In the genomic region with DNA sequence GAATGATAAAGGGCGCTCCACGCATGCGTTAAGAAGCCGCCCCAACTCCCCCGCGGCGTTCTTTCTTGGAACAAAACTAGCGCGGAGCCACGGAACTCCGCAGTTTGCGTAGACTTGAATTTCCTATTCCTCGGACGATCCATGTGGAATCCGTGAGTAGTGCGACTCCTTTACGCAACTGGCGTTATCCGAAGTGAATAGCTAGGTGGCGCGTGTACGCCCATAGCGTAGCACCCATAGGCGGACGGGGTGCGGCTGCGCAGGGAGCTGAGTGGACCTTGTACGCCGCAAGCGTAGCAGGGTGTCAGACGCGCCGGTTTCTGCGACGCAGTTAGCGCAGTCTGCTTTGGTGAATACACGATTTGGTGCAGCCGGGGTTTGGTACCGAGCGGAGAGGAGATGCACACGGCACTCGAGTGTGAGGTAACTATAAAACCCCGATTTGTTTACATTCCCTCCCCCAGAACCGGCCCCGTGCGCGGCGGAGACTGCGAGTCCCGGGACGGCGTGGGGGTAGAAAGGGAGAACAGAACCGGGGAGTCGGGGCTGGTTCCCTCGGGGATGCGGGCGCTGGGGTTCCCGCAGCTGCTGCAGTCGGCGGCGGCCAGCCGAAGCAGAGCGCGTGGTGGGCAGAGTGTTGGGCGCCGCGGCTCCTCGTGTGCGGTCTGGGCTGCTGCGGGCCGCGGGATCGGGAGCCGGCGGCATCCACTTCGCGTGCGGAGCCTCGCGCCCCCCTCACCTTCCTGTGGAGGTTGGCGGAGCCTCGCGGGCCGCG, we compare ENCODE assay signal across 8 cellular contexts. TPM values are rescaled to one million over a fixed set of nuclear protein-coding genes. Genes with fewer than 3 reads are reported as not detected.
A peak's percentile ranks its signal among the peaks of the same experiment; 100 is the strongest.
DNase-seq lines count a peak whose midpoint lies in the region; ATAC-seq, FAIRE-seq and TF ChIP-seq lines count a peak whose summit lies in the region.

A gene with protein sequence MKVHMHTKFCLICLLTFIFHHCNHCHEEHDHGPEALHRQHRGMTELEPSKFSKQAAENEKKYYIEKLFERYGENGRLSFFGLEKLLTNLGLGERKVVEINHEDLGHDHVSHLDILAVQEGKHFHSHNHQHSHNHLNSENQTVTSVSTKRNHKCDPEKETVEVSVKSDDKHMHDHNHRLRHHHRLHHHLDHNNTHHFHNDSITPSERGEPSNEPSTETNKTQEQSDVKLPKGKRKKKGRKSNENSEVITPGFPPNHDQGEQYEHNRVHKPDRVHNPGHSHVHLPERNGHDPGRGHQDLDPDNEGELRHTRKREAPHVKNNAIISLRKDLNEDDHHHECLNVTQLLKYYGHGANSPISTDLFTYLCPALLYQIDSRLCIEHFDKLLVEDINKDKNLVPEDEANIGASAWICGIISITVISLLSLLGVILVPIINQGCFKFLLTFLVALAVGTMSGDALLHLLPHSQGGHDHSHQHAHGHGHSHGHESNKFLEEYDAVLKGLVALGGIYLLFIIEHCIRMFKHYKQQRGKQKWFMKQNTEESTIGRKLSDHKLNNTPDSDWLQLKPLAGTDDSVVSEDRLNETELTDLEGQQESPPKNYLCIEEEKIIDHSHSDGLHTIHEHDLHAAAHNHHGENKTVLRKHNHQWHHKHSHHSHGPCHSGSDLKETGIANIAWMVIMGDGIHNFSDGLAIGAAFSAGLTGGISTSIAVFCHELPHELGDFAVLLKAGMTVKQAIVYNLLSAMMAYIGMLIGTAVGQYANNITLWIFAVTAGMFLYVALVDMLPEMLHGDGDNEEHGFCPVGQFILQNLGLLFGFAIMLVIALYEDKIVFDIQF (plus strand): TSS at position 368 of the 775 bp plus-strand sequence. CDS start 22,817 bp downstream, outside the sequence.

- FAIRE-seq in urothelium cell line (lab: Jason Lieb, UNC): peak; percentile 99

- peak within 1 kb of the TSS; percentile 99 for H3K27ac Mint-ChIP-seq in T-helper 2 cell treated with Interferon-gamma antibody and Interleukin-4, amounts not matched to agents 5 μg/mL and 100 μg/mL, for 36 hours

- H3K9me3 ChIP-seq in ascending aorta: no peaks in the 10 kb centered on the region
- H3K9me3 ChIP-seq in right atrium auricular region: no peaks in the 10 kb centered on the region
- H3K9me3 ChIP-seq in psoas muscle: no peaks in the 10 kb centered on the region

- peaks cover 25% of the 10 kb centered on the region for H3K4me1 Mint-ChIP-seq in T-helper 2 cell treated with Interferon-gamma antibody and Interleukin-4, amounts not matched to agents 5 μg/mL and 100 μg/mL, for 36 hours (ENCODE audit: low read depth)

- H3K27ac ChIP-seq in ascending aorta (peak within 1 kb of the TSS; percentile 97 to 98), right atrium auricular region (peak within 1 kb of the TSS; percentile 99 to 100), psoas muscle (peak within 1 kb of the TSS; percentile 91)

- H3K4me3 Mint-ChIP-seq in T-helper 2 cell treated with Interferon-gamma antibody and Interleukin-4, amounts not matched to agents 5 μg/mL and 100 μg/mL, for 36 hours: peak within 1 kb of the TSS; percentile 95

- peaks cover 36% of the 10 kb centered on the region for H3K36me3 Mint-ChIP-seq in T-helper 2 cell treated with Interferon-gamma antibody and Interleukin-4, amounts not matched to agents 5 μg/mL and 100 μg/mL, for 36 hours (ENCODE audit: low read depth)

- H3K4me1 ChIP-seq in ascending aorta: peaks cover 0 to 9% of the 10 kb centered on the region in 2 donors
- H3K4me1 ChIP-seq in right atrium auricular region: peaks cover 0 to 26% of the 10 kb centered on the region in 2 donors
- peaks cover 25% of the 10 kb centered on the region for H3K4me1 ChIP-seq in psoas muscle

- ATAC-seq in GM18502 (IDR thresholded peaks at IDR 0.05; ENCODE audit: poor library complexity, unreplicated experiment): peak; percentile 78
- ATAC-seq in HG02970 (IDR thresholded peaks at IDR 0.05; ENCODE audit: low FRiP score, unreplicated experiment): peak; percentile 84
- peak; percentile 91 to 94 (median 92) for ATAC-seq in psoas muscle

- DNase-seq in NCI-H1930 (lab: John Stamatoyannopoulos, UW) (peak; percentile 97), ascending aorta (ENCODE audit: low spot score in 2 of 2) (peak; percentile 94 to 99), right atrium auricular region (ENCODE audit: low spot score) (peak; percentile 98), psoas muscle (peak; percentile 96 to 98), urothelium cell line (ENCODE audit: low spot score) (peak; percentile 92)
- peak; percentile 98 for DNase-seq in T-helper 2 cell treated with Interferon-gamma antibody and Interleukin-4, amounts not matched to agents 5 μg/mL and 100 μg/mL, for 36 hours (ENCODE audit: low spot score)

- H3K9me3 Mint-ChIP-seq in T-helper 2 cell treated with Interferon-gamma antibody and Interleukin-4, amounts not matched to agents 5 μg/mL and 100 μg/mL, for 36 hours: no peaks in the 10 kb centered on the region

- 0% methylated on average over 73 to 85 of the region's 85 CpGs for WGBS in psoas muscle, 3 donors

- peak within 1 kb of the TSS; percentile 83 to 89 for H3K4me3 ChIP-seq in ascending aorta
- peak within 1 kb of the TSS; percentile 85 to 99 for H3K4me3 ChIP-seq in right atrium auricular region
- peak within 1 kb of the TSS; percentile 92 for H3K4me3 ChIP-seq in psoas muscle

- H3K36me3 ChIP-seq in ascending aorta: no peaks in the 10 kb centered on the region
- H3K36me3 ChIP-seq in right atrium auricular region: no peaks in the 10 kb centered on the region
- no peaks in the 10 kb centered on the region for H3K36me3 ChIP-seq in psoas muscle (ENCODE audit: insufficient read depth in 1 of 2, low read depth in 1 of 2)

- intact Hi-C loops in ascending aorta (cut with DNase I) (loop anchor here (1.0 to 5.0 kb wide), 3 partner anchors 80 to 515 kb away; a partner anchor contains a TSS), psoas muscle (cut with DNase I) (loop anchor here in 1 of 2 donors (5.0 kb wide), 1 partner anchor 80 kb away; no protein-coding TSS in a partner anchor)

- H3K27me3 Mint-ChIP-seq in T-helper 2 cell treated with Interferon-gamma antibody and Interleukin-4, amounts not matched to agents 5 μg/mL and 100 μg/mL, for 36 hours (ENCODE audit: low read depth): peaks cover 8% of the 10 kb centered on the region

- TF ChIP-seq CTCF in ascending aorta (IDR thresholded peaks at IDR 0.05) (peak in 1 of 3 experiments; percentile 4), right atrium auricular region (IDR thresholded peaks at IDR 0.05) (peak in 1 of 2 donors; percentile 29), psoas muscle (IDR thresholded peaks at IDR 0.05) (no peak)

- no peaks in the 10 kb centered on the region for H3K27me3 ChIP-seq in ascending aorta
- H3K27me3 ChIP-seq in right atrium auricular region: no peaks in the 10 kb centered on the region
- no peaks in the 10 kb centered on the region for H3K27me3 ChIP-seq in psoas muscle (ENCODE audit: insufficient read depth in 3 of 3, low read length in 2 of 3)

RNA-seq across cellular contexts. Expression of the gene that starts here (rescaled TPM):
- total RNA-seq in ascending aorta (9.9 TPM), right atrium auricular region (10 to 100 TPM in 1 of 2 donors, 1 to 10 TPM in 1; 8.5 to 12.3 TPM), psoas muscle (1 to 10 TPM; 3.8 to 7.7 (median 6.3) TPM)
- polyA plus RNA-seq in psoas muscle: 1 to 10 TPM in 2 of 3 donors, under 1 TPM in 1; 0.98 to 2.2 (median 1.7) TPM

Comparison
In these comparisons a context has a peak if more than half of its experiments do, and no peak if none do; other contexts are left out.
1. Peak in every context shown above with its lines: DNase-seq, ATAC-seq, H3K4me3 ChIP-seq and H3K27ac ChIP-seq.